In genomic region chr4:185534534-185534849, GRCh38 we compare ENCODE assay signal across 9 cellular contexts. TPM values are rescaled to one million over a fixed set of nuclear protein-coding genes. Genes with fewer than 3 reads are reported as not detected.
A peak's percentile ranks its signal among the peaks of the same experiment; 100 is the strongest.
DNase-seq lines count a peak whose midpoint lies in the region; ATAC-seq and TF ChIP-seq lines count a peak whose summit lies in the region.
"Had no signal": no experiment of that assay in that cellular context is flagged by ENCODE, and none has a peak within 500 bp of the region (broad histone marks: within the 10 kb centered on the region; RNA-seq: fewer than 3 reads in every experiment).

No MANE protein-coding gene starts in this region.

- DNase-seq in heart left ventricle (no peak), ovary (no peak), islet precursor cell (no peak), H4 (ENCODE audit: low spot score) (no peak)
- DNase-seq: activated naive CD4-positive, alpha-beta T cell treated with Interleukin-2 at 50 U/mL for 16 hours had no signal

- H3K27ac ChIP-seq in heart left ventricle (peak overlapping the region; percentile 84 to 99 (median 97)), ovary (peak overlapping the region; percentile 73 to 89)

- H3K27me3 ChIP-seq in heart left ventricle, result peaks cover 0 to 24% (median 0%) of the 10 kb centered on the region in 9 donors
- H3K27me3 ChIP-seq in ovary, result no peaks in the 10 kb centered on the region

- no peak for TF ChIP-seq EP300 in ovary (IDR thresholded peaks at IDR 0.05)

- H3K4me3 ChIP-seq in WI38 (ENCODE audit: low read depth, low read length), result peak overlapping the region; percentile 53
- peak overlapping the region; percentile 67 to 98 (median 84) for H3K4me3 ChIP-seq in heart left ventricle
- peak overlapping the region; percentile 57 for H3K4me3 ChIP-seq in ovary

- no peaks in the 10 kb centered on the region for H3K9me3 ChIP-seq in ES-I3 (ENCODE audit: control insufficient read depth, insufficient read depth, low read length)
- H3K9me3 ChIP-seq in heart left ventricle, result no peaks in the 10 kb centered on the region
- no peaks in the 10 kb centered on the region for H3K9me3 ChIP-seq in ovary

- peak overlapping the region; percentile 79; the same call in 1 of the 2 replicates for H3K9ac ChIP-seq in ES-I3 (ENCODE audit: low read depth, low read length)

- no peaks in the 10 kb centered on the region for H3K36me3 ChIP-seq in ES-I3 (ENCODE audit: insufficient read depth, low read length)
- H3K36me3 ChIP-seq in heart left ventricle, result peaks cover 0 to 5% (median 0%) of the 10 kb centered on the region in 9 donors
- H3K36me3 ChIP-seq in ovary, result no peaks in the 10 kb centered on the region

- TF ChIP-seq POLR2A in heart left ventricle (IDR thresholded peaks at IDR 0.05), result no peak
- TF ChIP-seq POLR2A in ovary (IDR thresholded peaks at IDR 0.05), result peak; percentile 3

- intact Hi-C loops in heart left ventricle (cut with DNase I), result loop anchor here in 7 of 10 donors (2.0 to 10.0 kb wide), 5 partner anchors 32 to 62 kb away; partner anchors contain the start of gene CCDC110 (in 1 of the 7)
- intact Hi-C loops in ovary (cut with DNase I), result loop anchor here in 1 of 4 donors (10.0 kb wide), 1 partner anchor 60 kb away; the partner anchor contains the start of gene CCDC110

- peak in 3 of 4 donors; percentile 29 to 50 (median 39) for ATAC-seq in heart left ventricle
- ATAC-seq in HG02981 (IDR thresholded peaks at IDR 0.05; ENCODE audit: unreplicated experiment), result no peak
- no peak for ATAC-seq in HG03045 (IDR thresholded peaks at IDR 0.05; ENCODE audit: unreplicated experiment)

- H3K4me1 ChIP-seq in ES-I3 (ENCODE audit: insufficient read depth, low read length) (no peaks in the 10 kb centered on the region), heart left ventricle (peaks cover 0 to 43% (median 5%) of the 10 kb centered on the region in 12 donors), ovary (ENCODE audit: insufficient read depth) (peaks cover 6% of the 10 kb centered on the region)

- TF ChIP-seq CTCF in WI38 (IDR thresholded peaks at IDR 0.05; ENCODE audit: low read depth, low read length), result no peak
- TF ChIP-seq CTCF in heart left ventricle (IDR thresholded peaks at IDR 0.05), result no peak
- TF ChIP-seq CTCF in ovary (IDR thresholded peaks at IDR 0.05), result no peak

- 0 to 3% (median 2%) methylated on average over 6 to 8 of the region's 8 CpGs for WGBS in heart left ventricle, 4 donors
- 0 to 1% (median 1%) methylated on average over 8 of the region's 8 CpGs for WGBS in ovary, 3 donors

RNA-seq across cellular contexts. Expression of gene PDLIM3, which starts 0.8 kb away (rescaled TPM):
- total RNA-seq in heart left ventricle (1,000 to 10,000 TPM in 1 of 9 donors, 100 to 1,000 TPM in 8; 111 to 1,156 (median 246) TPM), ovary (100 to 1,000 TPM in 3 of 7 donors, 10 to 100 TPM in 4; 40.9 to 220 (median 78.7) TPM)
- polyA plus RNA-seq in heart left ventricle (100 to 1,000 TPM; 187 to 367 TPM), ovary (100 to 1,000 TPM in 1 of 2 donors, 10 to 100 TPM in 1; 49.5 to 146 TPM)
- 12.5 and 16.2 TPM in 2 replicates for total RNA-seq in H4 (2014; rRNA removed; shearing (Covaris generic))

Comparison
In these comparisons a context has a peak if more than half of its experiments do, and no peak if none do; other contexts are left out.
1. ATAC-seq: peak in heart left ventricle (3 of 4); none in HG02981 (single experiment) and HG03045 (single experiment).
2. Peak in every context shown above with its lines, with median percentiles within 50 percentile points of each other: H3K4me3 ChIP-seq.